8 cellular contexts compared by ENCODE assay signal in genomic region chr14:53151523-53151866, GRCh38. TPM values are rescaled to one million over a fixed set of nuclear protein-coding genes. Genes with fewer than 3 reads are reported as not detected.
DNase-seq lines count a peak whose midpoint lies in the region; ATAC-seq, FAIRE-seq and TF ChIP-seq lines count a peak whose summit lies in the region.

No MANE protein-coding gene starts in this region.

- TF ChIP-seq POLR2A in body of pancreas (IDR thresholded peaks at IDR 0.05): no peak

- intact Hi-C loops in kidney (cut with DNase I) (no loop called here), body of pancreas (cut with DNase I) (no loop called here)

- H3K27me3 ChIP-seq in subcutaneous abdominal adipose tissue (ENCODE audit: control insufficient read depth in 5 of 5, insufficient read depth in 4 of 5, low read length in 5 of 5): no peaks in the 10 kb centered on the region
- no peaks in the 10 kb centered on the region for H3K27me3 ChIP-seq in body of pancreas

- peaks cover 0 to 4% of the 10 kb centered on the region in 2 donors for H3K4me1 ChIP-seq in kidney (ENCODE audit: control insufficient read depth in 1 of 2, insufficient read depth in 1 of 2, low read depth in 1 of 2, low read length in 2 of 2)
- peaks cover 0 to 39% (median 30%) of the 10 kb centered on the region in 5 donors for H3K4me1 ChIP-seq in subcutaneous abdominal adipose tissue (ENCODE audit: control insufficient read depth in 5 of 5, insufficient read depth in 5 of 5, low read length in 5 of 5)
- H3K4me1 ChIP-seq in body of pancreas: peaks cover 14% of the 10 kb centered on the region

- peak overlapping the region; percentile 79 to 82 for H3K4me3 ChIP-seq in kidney (ENCODE audit: low read length in 2 of 2)
- H3K4me3 ChIP-seq in subcutaneous abdominal adipose tissue (ENCODE audit: low read depth in 1 of 5, low read length in 5 of 5): peak overlapping the region; percentile 73 to 95 (median 86)
- peak overlapping the region in 1 of 2 donors; percentile 58 for H3K4me3 ChIP-seq in body of pancreas

- peak overlapping the region; percentile 95 to 99 for H3K27ac Mint-ChIP-seq in activated naive CD4-positive, alpha-beta T cell treated with anti-CD3 and anti-CD28 coated beads, Interleukin-2, amount 50 U/mL, for 72 hours

- WGBS in body of pancreas, 2 donors: 10 to 15% methylated on average over 7 of the region's 7 CpGs

- H3K9ac ChIP-seq in kidney (ENCODE audit: low read length in 2 of 2): peak overlapping the region; percentile 56 to 72
- H3K9ac ChIP-seq in subcutaneous abdominal adipose tissue (ENCODE audit: low read length in 5 of 5): peak overlapping the region; percentile 0 to 91 (median 81)

- H3K9me3 ChIP-seq in kidney (ENCODE audit: control insufficient read depth in 1 of 2, low read length in 2 of 2): no peaks in the 10 kb centered on the region
- H3K9me3 ChIP-seq in subcutaneous abdominal adipose tissue (ENCODE audit: control insufficient read depth in 5 of 5, low read length in 5 of 5): no peaks in the 10 kb centered on the region
- H3K9me3 ChIP-seq in body of pancreas: no peaks in the 10 kb centered on the region

- peaks cover 35 to 38% of the 10 kb centered on the region in 2 donors for H3K36me3 Mint-ChIP-seq in activated naive CD4-positive, alpha-beta T cell treated with anti-CD3 and anti-CD28 coated beads, Interleukin-2, amount 50 U/mL, for 72 hours

- ATAC-seq in activated naive CD4-positive, alpha-beta T cell treated with anti-CD3 and anti-CD28 coated beads, Interleukin-2, amount 50 U/mL, for 72 hours: no peak
- no peak for ATAC-seq in body of pancreas

- H3K36me3 ChIP-seq in kidney (ENCODE audit: control insufficient read depth in 1 of 2, insufficient read depth in 2 of 2, low read length in 2 of 2) (no peaks in the 10 kb centered on the region), subcutaneous abdominal adipose tissue (ENCODE audit: control insufficient read depth in 5 of 5, insufficient read depth in 5 of 5, low read length in 5 of 5) (no peaks in the 10 kb centered on the region), body of pancreas (replicated peaks in 1 of 2; ENCODE audit: insufficient read depth in 1 of 2, low read depth in 2 of 2) (no peaks in the 10 kb centered on the region)

- TF ChIP-seq CTCF in kidney (IDR thresholded peaks at IDR 0.05; ENCODE audit: borderline replicate concordance, extremely low read depth, insufficient read depth) (no peak), body of pancreas (IDR thresholded peaks at IDR 0.05) (no peak)

- DNase-seq in NCI-H2171 (lab: John Stamatoyannopoulos, UW) (peak; percentile 66), NCI-H2171 treated with DMSO at 0.1 percent for 48 hours (lab: John Stamatoyannopoulos, UW) (no peak), kidney (no peak), body of pancreas (no peak), NOMO-1 treated with dmso at 0.1 percent for 144 hours (lab: John Stamatoyannopoulos, UW; ENCODE audit: unreplicated experiment) (no peak), cortex of kidney (lab: John Stamatoyannopoulos, UW) (no peak)
- no peak for DNase-seq in activated naive CD4-positive, alpha-beta T cell treated with anti-CD3 and anti-CD28 coated beads, Interleukin-2, amount 50 U/mL, for 72 hours (ENCODE audit: low spot score in 2 of 2)

- FAIRE-seq in kidney (lab: Jason Lieb, UNC): no peak

- no peaks in the 10 kb centered on the region for H3K9me3 Mint-ChIP-seq in activated naive CD4-positive, alpha-beta T cell treated with anti-CD3 and anti-CD28 coated beads, Interleukin-2, amount 50 U/mL, for 72 hours

- no peak overlapping the region for H3K27ac ChIP-seq in kidney (ENCODE audit: low read depth in 2 of 2, low read length in 2 of 2)
- H3K27ac ChIP-seq in subcutaneous abdominal adipose tissue (ENCODE audit: low read depth, low read length): no peak overlapping the region
- H3K27ac ChIP-seq in body of pancreas: no peak overlapping the region

RNA-seq across cellular contexts. Expression of gene DDHD1, which starts 1.6 kb away (rescaled TPM):
- 10 to 100 TPM; 35.3 to 50.1 TPM for total RNA-seq in activated naive CD4-positive, alpha-beta T cell treated with anti-CD3 and anti-CD28 coated beads, Interleukin-2, amount 50 U/mL, for 72 hours
- total RNA-seq in kidney: 11.9 TPM
- polyA plus RNA-seq in kidney (ENCODE audit: insufficient read depth, low read depth, low replicate concordance): 2.1 TPM
- 10 to 100 TPM in 1 of 2 donors, 1 to 10 TPM in 1; 7.6 to 22.6 TPM for total RNA-seq in body of pancreas
